Comparison of ENCODE assay signal across 13 cellular contexts in the genomic region with DNA sequence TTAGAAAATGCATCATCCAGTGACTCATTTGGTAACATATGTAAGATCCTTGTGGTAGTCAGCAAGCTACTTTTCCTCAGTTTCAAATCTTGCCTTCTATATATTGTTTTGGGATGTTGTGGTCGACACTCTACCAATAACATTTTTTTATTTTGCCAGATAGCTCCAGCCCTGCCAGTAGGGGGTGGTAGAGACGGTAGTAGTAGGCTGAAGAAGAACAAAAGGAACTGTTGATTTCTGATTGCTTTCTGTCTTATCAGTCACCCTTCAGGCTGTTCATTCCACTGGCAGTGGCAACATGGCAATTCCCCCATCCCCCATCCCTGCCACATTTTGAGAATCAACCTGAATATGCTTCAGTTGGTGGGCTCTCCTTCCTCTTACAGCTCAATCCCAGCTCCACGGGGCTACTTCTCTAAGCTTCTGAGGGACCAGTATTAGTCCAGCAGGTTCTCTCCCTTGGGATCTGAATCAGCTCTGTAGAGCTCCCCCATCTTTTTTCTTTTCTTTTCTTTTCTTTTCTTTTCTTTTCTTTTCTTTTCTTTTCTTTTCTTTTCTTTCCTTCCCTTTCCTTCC.
DNase-seq lines count a peak whose midpoint lies in the region; ATAC-seq and TF ChIP-seq lines count a peak whose summit lies in the region.
"Had no signal": no experiment of that assay in that cellular context is flagged by ENCODE, and none has a peak within 500 bp of the region (broad histone marks: within the 10 kb centered on the region; RNA-seq: fewer than 3 reads in every experiment).

No MANE protein-coding gene starts in this region.

- no peak overlapping the region for H3K9ac ChIP-seq in PC-3 (ENCODE audit: low read length)

- no TSS peak for BruUV-seq in PC-3 (replicated peaks; lab: Mats Ljungman, UMichigan)

- H3K27me3 Mint-ChIP-seq in HFFc6 (ENCODE audit: insufficient read depth): 0 out of 2 replicates have a peak, but pooled peaks cover 1% of the 10 kb centered on the region
- H3K27me3 Mint-ChIP-seq: activated B cell treated with CpG ODN at 0.5 μM for 24 hours; activated naive CD8-positive, alpha-beta T cell treated with anti-CD3 and anti-CD28 coated beads, Interleukin-2, amount 10 ng/mL, durations not matched to agents 7 days and 5 days had no signal

- H3K4me3 Mint-ChIP-seq in HFFc6: no peak overlapping the region
- H3K4me3 Mint-ChIP-seq: activated B cell treated with CpG ODN at 0.5 μM for 24 hours; activated naive CD8-positive, alpha-beta T cell treated with anti-CD3 and anti-CD28 coated beads, Interleukin-2, amount 10 ng/mL, durations not matched to agents 7 days and 5 days had no signal

- POLR2A ChIA-PET in PC-3 (lab: Charles Lee; ENCODE audit: unreplicated experiment): no interaction called here

- peak overlapping the region; percentile 21; the same call in 1 of the 2 replicates for H2AFZ ChIP-seq in PC-3 (ENCODE audit: low read length)

- no peaks in the 10 kb centered on the region for H3K9me2 ChIP-seq in PC-3 (replicated peaks; ENCODE audit: low read length)

- H3K9me3 Mint-ChIP-seq in HFFc6: no peaks in the 10 kb centered on the region
- H3K9me3 Mint-ChIP-seq: activated naive CD8-positive, alpha-beta T cell treated with anti-CD3 and anti-CD28 coated beads, Interleukin-2, amount 10 ng/mL, durations not matched to agents 7 days and 5 days had no signal

- TF ChIP-seq CTCF in HFFc6 (IDR thresholded peaks at IDR 0.05) (peak; percentile 61), PC-3 (conservative IDR thresholded peaks at IDR 0.05; ENCODE audit: low read depth, low read length) (peak; percentile 65), fibroblast of the aortic adventitia (IDR thresholded peaks at IDR 0.05; ENCODE audit: insufficient read depth, low read length) (peak; percentile 19)

- H3K79me2 ChIP-seq in PC-3 (ENCODE audit: low read length): no peaks in the 10 kb centered on the region

- ATAC-seq in PC-3: no peak
- no peak for ATAC-seq in HG02642 (IDR thresholded peaks at IDR 0.05; ENCODE audit: poor library complexity, unreplicated experiment)
- ATAC-seq in HG03439 (IDR thresholded peaks at IDR 0.05; ENCODE audit: unreplicated experiment): no peak
- ATAC-seq: psoas muscle had no signal

- H3F3A ChIP-seq in PC-3 (ENCODE audit: low read length, unreplicated experiment): no peaks in the 10 kb centered on the region

- DNase-seq in DMS53 treated with DMSO at 0.1 percent for 48 hours (lab: John Stamatoyannopoulos, UW; ENCODE audit: unreplicated experiment) (peak; percentile 42), HFFc6 (no peak), PC-3 (peak; percentile 46), fibroblast of the aortic adventitia (ENCODE audit: low read depth) (no peak), posterior vena cava (ENCODE audit: low spot score) (no peak), T-helper 1 cell (no peak)
- DNase-seq: activated B cell treated with CpG ODN at 0.5 μM for 24 hours; activated naive CD8-positive, alpha-beta T cell treated with anti-CD3 and anti-CD28 coated beads, Interleukin-2, amount 10 ng/mL, durations not matched to agents 7 days and 5 days; NCI-H1092; psoas muscle had no signal

- intact Hi-C loops in PC-3 (cut with micrococcal nuclease): no loop called here
- intact Hi-C loops in posterior vena cava (cut with DNase I): no loop called here

- peaks cover 50% of the 10 kb centered on the region for H3K4me1 Mint-ChIP-seq in HFFc6 (ENCODE audit: low read depth)
- H3K4me1 Mint-ChIP-seq: activated B cell treated with CpG ODN at 0.5 μM for 24 hours; activated naive CD8-positive, alpha-beta T cell treated with anti-CD3 and anti-CD28 coated beads, Interleukin-2, amount 10 ng/mL, durations not matched to agents 7 days and 5 days had no signal

- 0 out of 2 replicates have a peak overlapping the region, but pooled peaks have one; percentile 13 for H3K4me2 ChIP-seq in PC-3 (ENCODE audit: low read length)

- CTCF ChIA-PET in PC-3 (lab: Charles Lee): no interaction called here

- H3K4me1 ChIP-seq in PC-3 (ENCODE audit: insufficient read depth, low read length): no peaks in the 10 kb centered on the region; the same call in 1 of the 2 replicates
- H3K4me1 ChIP-seq: psoas muscle had no signal

- H3K9me3 ChIP-seq in PC-3 (ENCODE audit: low read length): no peaks in the 10 kb centered on the region
- H3K9me3 ChIP-seq: HAP-1, psoas muscle had no signal

- H3K27ac ChIP-seq in PC-3 (ENCODE audit: low read length): no peak overlapping the region
- H3K27ac ChIP-seq: psoas muscle had no signal

- no peaks in the 10 kb centered on the region for H4K20me1 ChIP-seq in PC-3 (ENCODE audit: low read length)

- H3K27ac Mint-ChIP-seq in HFFc6: no peak overlapping the region
- H3K27ac Mint-ChIP-seq: activated B cell treated with CpG ODN at 0.5 μM for 24 hours; activated naive CD8-positive, alpha-beta T cell treated with anti-CD3 and anti-CD28 coated beads, Interleukin-2, amount 10 ng/mL, durations not matched to agents 7 days and 5 days had no signal

- H3K36me3 ChIP-seq in PC-3 (ENCODE audit: low read depth, low read length): no peaks in the 10 kb centered on the region
- H3K36me3 ChIP-seq: HAP-1 had no signal

- H3K36me3 Mint-ChIP-seq in HFFc6 (ENCODE audit: low read depth): no peaks in the 10 kb centered on the region; the same call in 1 of the 2 replicates
- H3K36me3 Mint-ChIP-seq: activated naive CD8-positive, alpha-beta T cell treated with anti-CD3 and anti-CD28 coated beads, Interleukin-2, amount 10 ng/mL, durations not matched to agents 7 days and 5 days had no signal

- H3K4me3 ChIP-seq in PC-3 (ENCODE audit: low read length) (no peak overlapping the region), fibroblast of the aortic adventitia (ENCODE audit: low read depth, low read length) (no peak overlapping the region)
- H3K4me3 ChIP-seq: HAP-1, psoas muscle had no signal

- H3K27me3 ChIP-seq in PC-3 (ENCODE audit: low read length): no peaks in the 10 kb centered on the region

Comparison
In these comparisons a context has a peak if more than half of its experiments do, and no peak if none do; other contexts are left out.
1. DNase-seq: peak in DMS53 treated with DMSO at 0.1 percent for 48 hours (single experiment) and PC-3 (single experiment); none in HFFc6 (single experiment), fibroblast of the aortic adventitia (single experiment), posterior vena cava (single experiment) and T-helper 1 cell (0 of 5).
2. Peak in every context shown above with its lines, with median percentiles within 50 percentile points of each other: CTCF ChIP-seq.